Comparison of ENCODE assay signal across 28 cellular contexts in genomic region chr17:57160624-57161023, GRCh38.
"Had no signal": no experiment of that assay in that cellular context is flagged by ENCODE, and none has a peak within 500 bp of the region (broad histone marks: within the 10 kb centered on the region; RNA-seq: fewer than 3 reads in every experiment).

No MANE protein-coding gene starts in this region.

- DNase-seq: natural killer cell; occipital lobe; ovary; posterior cingulate gyrus; psoas muscle; right cardiac atrium; spleen; stimulated activated CD4-positive, alpha-beta T cell treated with anti-CD3 and anti-CD28 coated beads, Interleukin-12 subunit alpha, Interleukin-12 subunit beta, amount 100 ng/mL, for 4 hours; stimulated activated CD4-positive, alpha-beta T cell treated with anti-CD3 and anti-CD28 coated beads, Interleukin-1b, Interleukin-23, amount 100 ng/mL, for 48 hours; stimulated activated CD4-positive, alpha-beta T cell treated with anti-CD3 and anti-CD28 coated beads, Interleukin-4, amount 100 ng/mL, for 1 hour; stimulated activated CD4-positive, alpha-beta T cell treated with anti-CD3 and anti-CD28 coated beads, Interleukin-4, amount 100 ng/mL, for 4 hours; stimulated activated CD8-positive, alpha-beta memory T cell treated with anti-CD3 and anti-CD28 coated beads, Interleukin-4, amount 100 ng/mL, for 48 hours; stimulated activated naive CD4-positive, alpha-beta T cell; stimulated activated naive CD8-positive, alpha-beta T cell treated with anti-CD3 and anti-CD28 coated beads, Interleukin-15, amount 100 ng/mL, for 72 hours; stimulated activated naive CD8-positive, alpha-beta T cell treated with anti-CD3 and anti-CD28 coated beads, Interleukin-15, Interleukin-2, amounts not matched to agents 100 U/mL and 50 U/mL, for 24 hours; substantia nigra; testis; tibial artery; transverse colon; upper lobe of right lung; uterus had no signal

- H3K36me3 ChIP-seq: neural progenitor cell, ovary, spleen, suprapubic skin, tibial artery, transverse colon, upper lobe of right lung, uterus had no signal

- H3K9ac ChIP-seq: neural progenitor cell, parathyroid adenoma had no signal

- H3K9me3 ChIP-seq: ovary, psoas muscle, spleen, suprapubic skin, testis, tibial artery, transverse colon, upper lobe of right lung, uterus had no signal

- H3K4me2 ChIP-seq: neural progenitor cell, smooth muscle cell had no signal

- H3K4me1 ChIP-seq: neural progenitor cell, psoas muscle, spleen, suprapubic skin, testis, tibial artery, transverse colon, upper lobe of right lung, uterus had no signal

- H3K4me3 ChIP-seq: neural progenitor cell, ovary, psoas muscle, skin epidermis, smooth muscle cell, spleen, suprapubic skin, testis, tibial artery, transverse colon, upper lobe of right lung, uterus had no signal

- ATAC-seq: natural killer cell; psoas muscle; right cardiac atrium; sciatic nerve; stimulated activated memory B cell treated with anti-CD40 and anti-IgM and Interleukin-4, amounts not matched to agents 10 μg/mL and 1 μg/mL and 100 μg/mL, for 72 hours; stimulated activated naive CD8-positive, alpha-beta T cell treated with anti-CD3 and anti-CD28 coated beads, Interleukin-15, amount 100 ng/mL, for 72 hours; stimulated activated naive CD8-positive, alpha-beta T cell treated with anti-CD3 and anti-CD28 coated beads, Interleukin-15, Interleukin-2, amounts not matched to agents 100 U/mL and 50 U/mL, for 24 hours; upper lobe of right lung had no signal

- H2AFZ ChIP-seq: neural progenitor cell, parathyroid adenoma had no signal

- H3K27me3 ChIP-seq: neural progenitor cell, ovary, spleen, suprapubic skin, testis, transverse colon, upper lobe of right lung, uterus had no signal

- H3K79me2 ChIP-seq: parathyroid adenoma had no signal

- H3K27ac ChIP-seq: neural progenitor cell, ovary, parathyroid adenoma, psoas muscle, skin epidermis, spleen, suprapubic skin, testis, tibial artery, transverse colon, upper lobe of right lung, uterus had no signal
